ENCODE assay signal across 21 cellular contexts in the genomic region with DNA sequence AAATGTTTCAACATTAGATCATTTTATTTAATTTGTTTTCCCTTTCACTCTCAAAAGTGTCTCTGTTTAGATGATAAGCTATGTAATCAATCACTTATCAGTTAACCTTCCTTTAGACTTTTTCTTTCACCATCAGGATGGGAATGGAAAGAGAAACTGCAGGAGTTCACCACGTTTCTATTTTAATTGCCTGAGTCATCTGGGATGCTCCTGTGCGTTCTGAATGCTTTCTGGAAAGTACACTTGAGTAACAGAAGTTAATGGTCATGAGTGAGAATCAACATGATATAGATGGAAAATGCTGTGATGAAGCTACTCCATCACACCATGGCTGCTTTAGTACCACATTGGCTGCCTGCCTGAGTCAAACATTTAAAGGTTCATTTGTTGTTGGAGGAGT.
"Had no signal": no experiment of that assay in that cellular context is flagged by ENCODE, and none has a peak within 500 bp of the region (broad histone marks: within the 10 kb centered on the region; RNA-seq: fewer than 3 reads in every experiment).

No MANE protein-coding gene starts in this region.

- H3K27me3 ChIP-seq: body of pancreas, esophagus squamous epithelium, spleen, stomach, testis had no signal

- H3K4me1 Mint-ChIP-seq: activated CD4-positive, alpha-beta T cell treated with anti-CD3 and anti-CD28 coated beads, Interleukin-2, amount 10 ng/mL, durations not matched to agents 7 days and 5 days; central memory CD8-positive, alpha-beta T cell had no signal

- H3K36me3 ChIP-seq: esophagus squamous epithelium, spleen, stomach had no signal

- FAIRE-seq: endothelial cell of umbilical vein had no signal

- H3K9me3 ChIP-seq: body of pancreas, esophagus squamous epithelium, stomach, testis had no signal

- H3K4me3 Mint-ChIP-seq: activated CD4-positive, alpha-beta T cell treated with anti-CD3 and anti-CD28 coated beads, Interleukin-2, amount 10 ng/mL, durations not matched to agents 7 days and 5 days; activated T-cell treated with anti-CD3 and anti-CD28 coated beads, Interleukin-2, amount 50 U/mL, for 72 hours; central memory CD8-positive, alpha-beta T cell had no signal

- H3K27ac Mint-ChIP-seq: activated CD4-positive, alpha-beta T cell treated with anti-CD3 and anti-CD28 coated beads, Interleukin-2, amount 10 ng/mL, durations not matched to agents 7 days and 5 days; activated naive CD4-positive, alpha-beta T cell treated with anti-CD3 and anti-CD28 coated beads, Interleukin-2, amount 50 U/mL, for 72 hours; activated T-cell treated with anti-CD3 and anti-CD28 coated beads, Interleukin-2, amount 50 U/mL, for 72 hours had no signal

- H3K4me1 ChIP-seq: body of pancreas, esophagus squamous epithelium, spleen, stomach, testis had no signal

- H3K4me3 ChIP-seq: body of pancreas, esophagus squamous epithelium, spleen, stomach, testis had no signal

- DNase-seq: activated CD4-positive, alpha-beta T cell treated with anti-CD3 and anti-CD28 coated beads, Interleukin-2, amount 10 ng/mL, durations not matched to agents 7 days and 5 days; activated CD4-positive, CD25-positive, alpha-beta regulatory T cell; activated CD8-positive, alpha-beta memory T cell treated with anti-CD3 and anti-CD28 coated beads, Interleukin-2, amount 50 U/mL, for 48 hours; activated gamma-delta T cell; activated T-cell treated with anti-CD3 and anti-CD28 coated beads, Interleukin-2, amount 50 U/mL, for 72 hours; amniotic stem cell; body of pancreas; effector CD8-positive, alpha-beta T cell; esophagus squamous epithelium; foreskin fibroblast; glutamatergic neuron; hypothalamus; kidney glomerular epithelial cell; spleen; stimulated activated CD4-positive, alpha-beta T cell treated with anti-CD3 and anti-CD28 coated beads, Interleukin-1b, Interleukin-23, amount 100 ng/mL, for 48 hours; stomach; testis had no signal

- ATAC-seq: activated naive CD4-positive, alpha-beta T cell treated with anti-CD3 and anti-CD28 coated beads, Interleukin-2, amount 50 U/mL, for 72 hours; activated T-cell treated with anti-CD3 and anti-CD28 coated beads, Interleukin-2, amount 50 U/mL, for 72 hours; body of pancreas; sciatic nerve had no signal

- H3K27ac ChIP-seq: body of pancreas, esophagus squamous epithelium, spleen, stomach, testis had no signal

- H3K27me3 Mint-ChIP-seq: activated CD4-positive, alpha-beta T cell treated with anti-CD3 and anti-CD28 coated beads, Interleukin-2, amount 10 ng/mL, durations not matched to agents 7 days and 5 days; central memory CD8-positive, alpha-beta T cell had no signal
